2 cellular contexts compared by ENCODE assay signal in genomic region chr15:101171954-101172353, GRCh38.
TF ChIP-seq lines count a peak whose summit lies in the region.

No MANE protein-coding gene starts in this region.

TF ChIP-seq in HCT116, 20 proteins besides CTCF, POLR2A, EP300 and RAD21 (continued from another document):
- no peak for TF ChIP-seq REST (IDR thresholded peaks at IDR 0.05; ENCODE audit: low read depth)

TF ChIP-seq in SK-N-SH, 30 proteins besides CTCF, POLR2A, EP300 and RAD21:
- TF ChIP-seq MAX (IDR thresholded peaks at IDR 0.05; ENCODE audit: low read depth) (0 out of 2 replicates have a peak, but pooled peaks have one; percentile 23), MXI1 (IDR thresholded peaks at IDR 0.05; ENCODE audit: low read depth, low read length) (0 out of 2 replicates have a peak, but pooled peaks have one; percentile 22), SMC3 (IDR thresholded peaks at IDR 0.05; ENCODE audit: low read depth, low read length) (no peak)
